18 cellular contexts compared by ENCODE assay signal in the genomic region with DNA sequence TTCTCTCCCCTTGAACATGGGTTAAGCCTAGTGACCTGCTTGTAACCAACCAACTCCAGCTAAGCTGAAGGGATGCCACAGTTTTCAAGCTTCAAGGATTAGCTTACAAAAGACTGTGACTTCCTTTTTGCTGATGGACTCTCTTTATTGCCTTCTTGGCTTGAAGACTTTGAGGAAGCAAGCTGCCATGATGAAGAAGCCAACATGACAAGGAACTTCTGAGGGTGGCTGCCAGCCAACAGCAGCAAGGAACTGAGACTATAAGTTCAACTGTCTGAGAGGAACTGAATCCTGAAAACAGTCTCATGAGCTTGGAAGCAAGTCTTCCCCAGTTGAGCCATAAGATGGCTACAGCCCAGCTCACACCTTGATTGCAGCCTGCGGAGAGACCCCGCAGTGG.
DNase-seq lines count a peak whose midpoint lies in the region; ATAC-seq, FAIRE-seq and TF ChIP-seq lines count a peak whose summit lies in the region.
"Had no signal": no experiment of that assay in that cellular context is flagged by ENCODE, and none has a peak within 500 bp of the region (broad histone marks: within the 10 kb centered on the region; RNA-seq: fewer than 3 reads in every experiment).

No MANE protein-coding gene starts in this region.

- peak; percentile 23 for FAIRE-seq in HTR-8/SVneo (lab: Jason Lieb, UNC)

- peaks cover 0 to 3% (median 0%) of the 10 kb centered on the region in 3 donors for H3K36me3 Mint-ChIP-seq in immature natural killer cell
- H3K36me3 Mint-ChIP-seq: WTC11 had no signal

- H3K27me3 ChIP-seq in SJSA1 (replicated peaks) (no peaks in the 10 kb centered on the region), left ventricle myocardium inferior (ENCODE audit: low read depth) (peaks cover under 1% of the 10 kb centered on the region), psoas muscle (ENCODE audit: insufficient read depth in 3 of 3, low read length in 2 of 3) (no peaks in the 10 kb centered on the region)
- H3K27me3 ChIP-seq: esophagus squamous epithelium, upper lobe of left lung had no signal

- 90 to 98% (median 93%) methylated on average over 2 of the region's 2 CpGs for WGBS in psoas muscle, 3 donors

- DNase-seq in HTR-8/SVneo (ENCODE audit: insufficient read length, low spot score) (no peak), SJSA1 (ENCODE audit: low read depth in 1 of 2, low spot score in 2 of 2) (peak in 1 of 2 experiments; percentile 16), left ventricle myocardium inferior (peak; percentile 33), psoas muscle (peak; percentile 43 to 62), SK-N-DZ (ENCODE audit: low spot score) (no peak), immature natural killer cell (no peak), NCI-H2196 (lab: John Stamatoyannopoulos, UW; ENCODE audit: unreplicated experiment) (no peak), NCI-H2107 treated with DMSO at 0.1 percent for 48 hours (lab: John Stamatoyannopoulos, UW; ENCODE audit: unreplicated experiment) (no peak)
- DNase-seq: activated effector memory CD4-positive, alpha-beta T cell treated with Interleukin-2 at 50 U/mL for 16 hours; cortex of kidney; esophagus squamous epithelium; hippocampal formation; nephron progenitor cell; stimulated activated CD4-positive, alpha-beta T cell treated with anti-CD3 and anti-CD28 coated beads, Interleukin-4, amount 100 ng/mL, for 24 hours; T-helper 1 cell had no signal

- H3K4me1 ChIP-seq in SJSA1 (replicated peaks) (peaks cover 62% of the 10 kb centered on the region), left ventricle myocardium inferior (no peaks in the 10 kb centered on the region), psoas muscle (no peaks in the 10 kb centered on the region)
- H3K4me1 ChIP-seq: esophagus squamous epithelium, upper lobe of left lung had no signal

- intact Hi-C loops in left ventricle myocardium inferior (cut with micrococcal nuclease) = no loop called here
- intact Hi-C loops in psoas muscle (cut with DNase I) = no loop called here

- H3K4me1 Mint-ChIP-seq in immature natural killer cell = no peaks in the 10 kb centered on the region
- H3K4me1 Mint-ChIP-seq: nephron progenitor cell had no signal

- H3K9me3 ChIP-seq in SJSA1 (replicated peaks) (no peaks in the 10 kb centered on the region), left ventricle myocardium inferior (replicated peaks) (no peaks in the 10 kb centered on the region), psoas muscle (no peaks in the 10 kb centered on the region)
- H3K9me3 ChIP-seq: esophagus squamous epithelium, upper lobe of left lung had no signal

- H3K9me3 Mint-ChIP-seq in immature natural killer cell = peaks cover 8 to 50% (median 13%) of the 10 kb centered on the region in 6 donors
- H3K9me3 Mint-ChIP-seq: nephron progenitor cell, WTC11 had no signal

- H3K36me3 ChIP-seq in SJSA1 (no peaks in the 10 kb centered on the region), left ventricle myocardium inferior (no peaks in the 10 kb centered on the region), psoas muscle (ENCODE audit: insufficient read depth in 1 of 2, low read depth in 1 of 2) (no peaks in the 10 kb centered on the region)
- H3K36me3 ChIP-seq: esophagus squamous epithelium, upper lobe of left lung had no signal

- H3K4me3 Mint-ChIP-seq in immature natural killer cell = no peak overlapping the region
- H3K4me3 Mint-ChIP-seq: nephron progenitor cell, WTC11 had no signal

- H3K4me3 ChIP-seq in SJSA1 = no peak overlapping the region
- no peak overlapping the region for H3K4me3 ChIP-seq in left ventricle myocardium inferior
- no peak overlapping the region for H3K4me3 ChIP-seq in psoas muscle
- H3K4me3 ChIP-seq: esophagus squamous epithelium, upper lobe of left lung had no signal

- TF ChIP-seq CTCF in left ventricle myocardium inferior (IDR thresholded peaks at IDR 0.05; ENCODE audit: borderline replicate concordance) (no peak), psoas muscle (IDR thresholded peaks at IDR 0.05) (no peak)

- no peak for ATAC-seq in psoas muscle
- ATAC-seq: Panc1, WTC11 had no signal

- H3K27ac ChIP-seq in SJSA1 = peak overlapping the region; percentile 84
- no peak overlapping the region for H3K27ac ChIP-seq in left ventricle myocardium inferior (replicated peaks)
- no peak overlapping the region for H3K27ac ChIP-seq in psoas muscle
- H3K27ac ChIP-seq: esophagus squamous epithelium had no signal

- no peaks in the 10 kb centered on the region for H3K27me3 Mint-ChIP-seq in immature natural killer cell (ENCODE audit: low read depth in 3 of 3)

- H3K27ac Mint-ChIP-seq in immature natural killer cell = no peak overlapping the region
- H3K27ac Mint-ChIP-seq: nephron progenitor cell, WTC11 had no signal

Comparison
In these comparisons a context has a peak if more than half of its experiments do, and no peak if none do; other contexts are left out.
1. DNase-seq: peak in left ventricle myocardium inferior (single experiment) and psoas muscle (2 of 2); none in HTR-8/SVneo (single experiment), SK-N-DZ (single experiment), immature natural killer cell (0 of 3), NCI-H2196 (single experiment) and NCI-H2107 treated with DMSO at 0.1 percent for 48 hours (single experiment).